27 cellular contexts compared by ENCODE assay signal in genomic region chr1:6820899-6821298, GRCh38. TPM values are rescaled to one million over a fixed set of nuclear protein-coding genes. Genes with fewer than 3 reads are reported as not detected.
A peak's percentile ranks its signal among the peaks of the same experiment; 100 is the strongest.
DNase-seq lines count a peak whose midpoint lies in the region; ATAC-seq, FAIRE-seq and TF ChIP-seq lines count a peak whose summit lies in the region.
"Had no signal": no experiment of that assay in that cellular context is flagged by ENCODE, and none has a peak within 500 bp of the region (broad histone marks: within the 10 kb centered on the region; RNA-seq: fewer than 3 reads in every experiment).

No MANE protein-coding gene starts in this region.

- no peak overlapping the region for H3K4me3 ChIP-seq in CD8-positive, alpha-beta T cell (ENCODE audit: low read depth, low read length)
- H3K4me3 ChIP-seq in kidney (ENCODE audit: low read length in 2 of 2): no peak overlapping the region
- H3K4me3 ChIP-seq: right atrium auricular region, uterus had no signal

- no peak overlapping the region for H3K27ac ChIP-seq in CD8-positive, alpha-beta T cell (ENCODE audit: low read depth, low read length)
- H3K27ac ChIP-seq in kidney (ENCODE audit: low read depth in 2 of 2, low read length in 2 of 2): no peak overlapping the region
- H3K27ac ChIP-seq: brain microvascular endothelial cell, HL-60, right atrium auricular region, uterus had no signal

- peaks cover 56% of the 10 kb centered on the region for H3K4me1 Mint-ChIP-seq in CD8-positive, alpha-beta T cell (ENCODE audit: low read depth)
- peaks cover 45% of the 10 kb centered on the region for H3K4me1 Mint-ChIP-seq in stimulated activated effector memory CD8-positive, alpha-beta T cell treated with anti-CD3 and anti-CD28 coated beads, Interleukin-12 subunit alpha, Interleukin-12 subunit beta, amount 100 ng/mL, for 72 hours

- ATAC-seq in CD8-positive, alpha-beta T cell: no peak
- no peak for ATAC-seq in stimulated activated effector memory CD8-positive, alpha-beta T cell treated with anti-CD3 and anti-CD28 coated beads, Interleukin-12 subunit alpha, Interleukin-12 subunit beta, amount 100 ng/mL, for 72 hours
- no peak for ATAC-seq in HG03432 (IDR thresholded peaks at IDR 0.05; ENCODE audit: unreplicated experiment)
- ATAC-seq: activated T-cell treated with anti-CD3 and anti-CD28 coated beads, Interleukin-2, amount 50 U/mL, for 4 hours; HCT116; PC-3 had no signal

- H3K27ac Mint-ChIP-seq in CD8-positive, alpha-beta T cell: peak overlapping the region; percentile 38
- peak overlapping the region; percentile 32 for H3K27ac Mint-ChIP-seq in stimulated activated effector memory CD8-positive, alpha-beta T cell treated with anti-CD3 and anti-CD28 coated beads, Interleukin-12 subunit alpha, Interleukin-12 subunit beta, amount 100 ng/mL, for 72 hours
- H3K27ac Mint-ChIP-seq: activated naive CD4-positive, alpha-beta T cell treated with anti-CD3 and anti-CD28 coated beads for 36 hours; T-helper 1 cell treated with Interleukin-12 subunit alpha and Interleukin-12 subunit beta and Interleukin-4 antibody, amounts not matched to agents 30 μg/mL and 1 μg/mL, for 36 hours had no signal

- H3K27me3 ChIP-seq in CD8-positive, alpha-beta T cell (ENCODE audit: insufficient read depth, low read length): no peaks in the 10 kb centered on the region
- H3K27me3 ChIP-seq: brain microvascular endothelial cell, right atrium auricular region, uterus had no signal

- peak; percentile 86 for FAIRE-seq in GM19239 (lab: Jason Lieb, UNC)
- FAIRE-seq in kidney (lab: Jason Lieb, UNC): peak; percentile 55
- FAIRE-seq: endothelial cell of umbilical vein had no signal

- no peak overlapping the region for H3K4me3 Mint-ChIP-seq in CD8-positive, alpha-beta T cell
- no peak overlapping the region for H3K4me3 Mint-ChIP-seq in stimulated activated effector memory CD8-positive, alpha-beta T cell treated with anti-CD3 and anti-CD28 coated beads, Interleukin-12 subunit alpha, Interleukin-12 subunit beta, amount 100 ng/mL, for 72 hours
- H3K4me3 Mint-ChIP-seq: activated naive CD4-positive, alpha-beta T cell treated with anti-CD3 and anti-CD28 coated beads for 36 hours; activated T-cell treated with anti-CD3 and anti-CD28 coated beads, Interleukin-2, amount 50 U/mL, for 4 hours; nephron progenitor cell; T-helper 1 cell treated with Interleukin-12 subunit alpha and Interleukin-12 subunit beta and Interleukin-4 antibody, amounts not matched to agents 30 μg/mL and 1 μg/mL, for 36 hours had no signal

- H3K4me1 ChIP-seq in CD8-positive, alpha-beta T cell (ENCODE audit: insufficient read depth, low read length): peaks cover 17% of the 10 kb centered on the region
- H3K4me1 ChIP-seq in kidney (ENCODE audit: control insufficient read depth in 1 of 2, insufficient read depth in 1 of 2, low read depth in 1 of 2, low read length in 2 of 2): peaks cover 3 to 31% of the 10 kb centered on the region in 2 donors

- H3K36me3 Mint-ChIP-seq in CD8-positive, alpha-beta T cell: peaks cover 7% of the 10 kb centered on the region
- peaks cover 8% of the 10 kb centered on the region for H3K36me3 Mint-ChIP-seq in stimulated activated effector memory CD8-positive, alpha-beta T cell treated with anti-CD3 and anti-CD28 coated beads, Interleukin-12 subunit alpha, Interleukin-12 subunit beta, amount 100 ng/mL, for 72 hours

- intact Hi-C loops in CD8-positive, alpha-beta T cell (cut with DNase I, micrococcal nuclease): no loop called here
- intact Hi-C loops in kidney (cut with DNase I) (no loop called here), posterior cingulate gyrus (cut with DNase I) (no loop called here)

- POLR2A ChIA-PET in CD8-positive, alpha-beta T cell (lab: Charles Lee): no interaction called here

- no peaks in the 10 kb centered on the region for H3K9me3 Mint-ChIP-seq in CD8-positive, alpha-beta T cell
- no peaks in the 10 kb centered on the region for H3K9me3 Mint-ChIP-seq in stimulated activated effector memory CD8-positive, alpha-beta T cell treated with anti-CD3 and anti-CD28 coated beads, Interleukin-12 subunit alpha, Interleukin-12 subunit beta, amount 100 ng/mL, for 72 hours
- H3K9me3 Mint-ChIP-seq: activated naive CD4-positive, alpha-beta T cell treated with anti-CD3 and anti-CD28 coated beads for 36 hours; activated T-cell treated with anti-CD3 and anti-CD28 coated beads, Interleukin-2, amount 50 U/mL, for 4 hours; CD4-positive, alpha-beta memory T cell; nephron progenitor cell; T-helper 1 cell treated with Interleukin-12 subunit alpha and Interleukin-12 subunit beta and Interleukin-4 antibody, amounts not matched to agents 30 μg/mL and 1 μg/mL, for 36 hours had no signal

- H3K9ac ChIP-seq in kidney (ENCODE audit: low read length in 2 of 2): no peak overlapping the region
- H3K9ac ChIP-seq: SK-N-SH had no signal

- no peaks in the 10 kb centered on the region for H3K27me3 Mint-ChIP-seq in CD8-positive, alpha-beta T cell (ENCODE audit: low read depth)
- H3K27me3 Mint-ChIP-seq: CD4-positive, alpha-beta memory T cell had no signal

- TF ChIP-seq CTCF in CD8-positive, alpha-beta T cell (IDR thresholded peaks at IDR 0.05): no peak
- no peak for TF ChIP-seq CTCF in kidney (IDR thresholded peaks at IDR 0.05; ENCODE audit: borderline replicate concordance, extremely low read depth, insufficient read depth)

- H3K9me3 ChIP-seq in CD8-positive, alpha-beta T cell (ENCODE audit: low read length): no peaks in the 10 kb centered on the region
- no peaks in the 10 kb centered on the region for H3K9me3 ChIP-seq in kidney (ENCODE audit: control insufficient read depth in 1 of 2, low read length in 2 of 2)
- H3K9me3 ChIP-seq: right atrium auricular region, SK-N-SH, uterus had no signal

- no peak for DNase-seq in CD8-positive, alpha-beta T cell
- no peak for DNase-seq in GM19239 (ENCODE audit: insufficient read length, low spot score)
- DNase-seq in kidney: no peak
- DNase-seq in stimulated activated effector memory CD8-positive, alpha-beta T cell treated with anti-CD3 and anti-CD28 coated beads, Interleukin-12 subunit alpha, Interleukin-12 subunit beta, amount 100 ng/mL, for 72 hours (ENCODE audit: low spot score in 2 of 2): no peak
- DNase-seq in posterior cingulate gyrus: no peak
- no peak for DNase-seq in activated CD4-positive, alpha-beta T cell treated with anti-CD3 and anti-CD28 coated beads, Interleukin-2, amount 50 U/mL, for 48 hours
- DNase-seq: activated naive CD4-positive, alpha-beta T cell treated with anti-CD3 and anti-CD28 coated beads for 36 hours; activated T-cell treated with anti-CD3 and anti-CD28 coated beads, Interleukin-2, amount 50 U/mL, for 4 hours; brain microvascular endothelial cell; CD4-positive, alpha-beta memory T cell; EL; Kasumi-1; MV-4-11; NCI-H146; NCI-H2107; NCI-H510A; nephron progenitor cell; PC-3; SK-N-SH; stimulated activated CD4-positive, alpha-beta T cell treated with anti-CD3 and anti-CD28 coated beads, Interleukin-2, amount 100 ng/mL, for 48 hours; uterus had no signal

- CTCF ChIA-PET in CD8-positive, alpha-beta T cell (lab: Charles Lee): no interaction called here

- no peaks in the 10 kb centered on the region for H3K36me3 ChIP-seq in CD8-positive, alpha-beta T cell (ENCODE audit: insufficient read depth, low read length)
- H3K36me3 ChIP-seq in kidney (ENCODE audit: control insufficient read depth in 1 of 2, insufficient read depth in 2 of 2, low read length in 2 of 2): no peaks in the 10 kb centered on the region
- H3K36me3 ChIP-seq: brain microvascular endothelial cell, right atrium auricular region, uterus had no signal

RNA-seq across cellular contexts. Expression of gene CAMTA1, which starts 35.6 kb away (rescaled TPM):
- 10 to 100 TPM; 43.9 to 46.5 TPM for total RNA-seq in CD8-positive, alpha-beta T cell
- total RNA-seq in kidney: 79.0 TPM
- polyA plus RNA-seq in kidney (ENCODE audit: insufficient read depth, low read depth, low replicate concordance): 170 TPM
